In genomic region chr9:81689343-81690175, GRCh38 we compare ENCODE assay signal across 1 cellular context.
TF ChIP-seq lines count a peak whose summit lies in the region.

TSS of gene TLE1 (minus strand) at chr9:81689547. CDS start at chr9:81688240, 1,307 bp downstream.

TF ChIP-seq in HepG2, 621 proteins besides CTCF, POLR2A, EP300 and RAD21 (continued from another document and continues in another):
- TF ChIP-seq DZIP1 (CRISPR knock-in tag; IDR thresholded peaks at IDR 0.05) (no peak), MZF1 (CRISPR knock-in tag; IDR thresholded peaks at IDR 0.05; ENCODE audit: borderline replicate concordance) (no peak), ISX (CRISPR knock-in tag; conservative IDR thresholded peaks at IDR 0.05) (no peak), TEF (CRISPR knock-in tag; IDR thresholded peaks at IDR 0.05) (no peak), BRCA1 (CRISPR knock-in tag; IDR thresholded peaks at IDR 0.05) (0 out of 2 replicates have a peak, but pooled peaks have one; percentile 42), ZBTB49 (CRISPR knock-in tag; IDR thresholded peaks at IDR 0.05; ENCODE audit: borderline replicate concordance) (no peak), XBP1 (CRISPR knock-in tag; IDR thresholded peaks at IDR 0.05) (no peak), ZNF512 (CRISPR knock-in tag; IDR thresholded peaks at IDR 0.05) (no peak), ZFP90 (CRISPR knock-in tag; IDR thresholded peaks at IDR 0.05; ENCODE audit: borderline replicate concordance) (peak; percentile 49; the same call in 1 of the 2 replicates), ELF1 (CRISPR knock-in tag; IDR thresholded peaks at IDR 0.05) (peak; percentile 71), ARID3A (IDR thresholded peaks at IDR 0.05; ENCODE audit: low read depth, low read length) (no peak), ZNF530 (CRISPR knock-in tag; IDR thresholded peaks at IDR 0.05; ENCODE audit: low read depth) (no peak), MLX (CRISPR knock-in tag; IDR thresholded peaks at IDR 0.05) (peak; percentile 13; the same call in 1 of the 2 replicates), CEBPZ (IDR thresholded peaks at IDR 0.05; ENCODE audit: low read length) (no peak), TARDBP (CRISPR knock-in tag; IDR thresholded peaks at IDR 0.05) (peak; percentile 19), CENPBD1 (CRISPR knock-in tag; IDR thresholded peaks at IDR 0.05; ENCODE audit: borderline replicate concordance, low read depth) (no peak; the same call in 1 of the 2 replicates), EEA1 (CRISPR knock-in tag; IDR thresholded peaks at IDR 0.05; ENCODE audit: borderline replicate concordance) (peak; percentile 27; the same call in 1 of the 2 replicates), ZNF879 (CRISPR knock-in tag; IDR thresholded peaks at IDR 0.05) (0 out of 2 replicates have a peak, but pooled peaks have one; percentile 61), PLRG1 (conservative IDR thresholded peaks at IDR 0.05) (no peak), ZNF564 (CRISPR knock-in tag; IDR thresholded peaks at IDR 0.05) (peak; percentile 51), ZNF660 (CRISPR knock-in tag; IDR thresholded peaks at IDR 0.05; ENCODE audit: borderline replicate concordance, low read depth) (no peak), ZFYVE20 (CRISPR knock-in tag; IDR thresholded peaks at IDR 0.05; ENCODE audit: borderline replicate concordance, low read depth) (no peak), ZNF414 (CRISPR knock-in tag; IDR thresholded peaks at IDR 0.05) (no peak), PITX1 (CRISPR knock-in tag; IDR thresholded peaks at IDR 0.05) (peak; percentile 61; the same call in 1 of the 2 replicates), ZNF558 (CRISPR knock-in tag; IDR thresholded peaks at IDR 0.05; ENCODE audit: borderline replicate concordance) (no peak), ZNF740 (CRISPR knock-in tag; IDR thresholded peaks at IDR 0.05) (peak; percentile 97), ZSCAN29 (CRISPR knock-in tag; conservative IDR thresholded peaks at IDR 0.05) (0 out of 2 replicates have a peak, but pooled peaks have one; percentile 54), ZNF484 (CRISPR knock-in tag; IDR thresholded peaks at IDR 0.05; ENCODE audit: borderline replicate concordance, low read depth) (no peak; the same call in 1 of the 2 replicates), HIVEP1 (CRISPR knock-in tag; IDR thresholded peaks at IDR 0.05) (peak; percentile 70; the same call in 1 of the 2 replicates), ZNF747 (CRISPR knock-in tag; IDR thresholded peaks at IDR 0.05; ENCODE audit: borderline replicate concordance) (0 out of 2 replicates have a peak, but pooled peaks have one; percentile 43), ATF1 (CRISPR knock-in tag; IDR thresholded peaks at IDR 0.05) (peak; percentile 81), NR2F2 (IDR thresholded peaks at IDR 0.05; ENCODE audit: borderline replicate concordance, low read depth) (no peak), ZNF251 (CRISPR knock-in tag; IDR thresholded peaks at IDR 0.05) (no peak), ZNF230 (CRISPR knock-in tag; IDR thresholded peaks at IDR 0.05) (no peak), ZNF441 (CRISPR knock-in tag; IDR thresholded peaks at IDR 0.05; ENCODE audit: borderline replicate concordance) (peak; percentile 83; the same call in 1 of the 2 replicates), MEIS2 (CRISPR knock-in tag; IDR thresholded peaks at IDR 0.05) (peak; percentile 100), GRHL1 (CRISPR knock-in tag; conservative IDR thresholded peaks at IDR 0.05) (no peak), ZNF296 (CRISPR knock-in tag; conservative IDR thresholded peaks at IDR 0.05) (no peak), ERF (CRISPR knock-in tag; IDR thresholded peaks at IDR 0.05) (peak; percentile 51; the same call in 1 of the 2 replicates), MIXL1 (CRISPR knock-in tag; IDR thresholded peaks at IDR 0.05) (peak; percentile 71; the same call in 1 of the 2 replicates), ZFX (CRISPR knock-in tag; IDR thresholded peaks at IDR 0.05; ENCODE audit: low read depth) (peak; percentile 7; the same call in 1 of the 2 replicates), REL (CRISPR knock-in tag; conservative IDR thresholded peaks at IDR 0.05) (no peak), ATRX (CRISPR knock-in tag; IDR thresholded peaks at IDR 0.05; ENCODE audit: borderline replicate concordance) (no peak), SSRP1 (CRISPR knock-in tag; IDR thresholded peaks at IDR 0.05) (no peak), RFX3 (CRISPR knock-in tag; IDR thresholded peaks at IDR 0.05) (no peak), MXI1 (IDR thresholded peaks at IDR 0.05; ENCODE audit: borderline replicate concordance, low read depth, low read length) (peak; percentile 65; the same call in 2 of the 3 replicates)
